ENCODE assay signal across 9 cellular contexts in genomic region chr14:24368562-24369252, GRCh38. TPM values are rescaled to one million over a fixed set of nuclear protein-coding genes. Genes with fewer than 3 reads are reported as not detected.
DNase-seq lines count a peak whose midpoint lies in the region; ATAC-seq and TF ChIP-seq lines count a peak whose summit lies in the region.
"Had no signal": no experiment of that assay in that cellular context is flagged by ENCODE, and none has a peak within 500 bp of the region (broad histone marks: within the 10 kb centered on the region; RNA-seq: fewer than 3 reads in every experiment).

No MANE protein-coding gene starts in this region.

- H3K27me3 ChIP-seq in ACC112 (ENCODE audit: insufficient read depth, low read length) (no peaks in the 10 kb centered on the region), SJCRH30 (no peaks in the 10 kb centered on the region), dorsolateral prefrontal cortex (peaks cover 0 to 17% (median 0%) of the 10 kb centered on the region in 45 donors), thoracic aorta (replicated peaks; ENCODE audit: insufficient read depth) (no peaks in the 10 kb centered on the region)

- in situ Hi-C loops in GM13977 (cut with MboI; ENCODE audit: low pct_unique_long_range_greater_than_20kb, low sequenced_read_pairs, unreplicated experiment), result no loop called here

- H3K27ac ChIP-seq in ACC112 (ENCODE audit: low read depth, low read length), result peak overlapping the region; percentile 83
- H3K27ac ChIP-seq in SJCRH30, result peak overlapping the region; percentile 67; the same call in 1 of the 2 replicates
- H3K27ac ChIP-seq in dorsolateral prefrontal cortex, result peak overlapping the region in 43 of 59 donors; percentile 11 to 90 (median 62)
- peak overlapping the region; percentile 98 for H3K27ac ChIP-seq in thoracic aorta
- H3K27ac ChIP-seq: neutrophil had no signal

- H2AFZ ChIP-seq in ACC112 (ENCODE audit: low read length, unreplicated experiment), result peak overlapping the region; percentile 87

- H3K4me3 ChIP-seq in ACC112 (ENCODE audit: low read depth, low read length) (peak overlapping the region; percentile 99), SJCRH30 (peak overlapping the region; percentile 93), dorsolateral prefrontal cortex (peak overlapping the region; percentile 40 to 71 (median 60)), thoracic aorta (peak overlapping the region; percentile 97)

- ATAC-seq in thoracic aorta (ENCODE audit: insufficient number of reproducible peaks, low FRiP score, low read depth) (no peak), HG02938 (IDR thresholded peaks at IDR 0.05; ENCODE audit: unreplicated experiment) (no peak), GM18498 (IDR thresholded peaks at IDR 0.05; ENCODE audit: unreplicated experiment) (no peak)

- peaks cover 53% of the 10 kb centered on the region for H3K4me1 ChIP-seq in ACC112 (ENCODE audit: control insufficient read depth, insufficient read depth, low read length, unreplicated experiment)
- H3K4me1 ChIP-seq in SJCRH30, result peaks cover 3% of the 10 kb centered on the region
- peaks cover 10 to 38% of the 10 kb centered on the region in 2 donors for H3K4me1 ChIP-seq in thoracic aorta (ENCODE audit: control insufficient read depth in 1 of 2, low read depth in 2 of 2)

- DNase-seq in GM13977 (ENCODE audit: low spot score) (peak; percentile 81), SJCRH30 (peak; percentile 66 to 70), dorsolateral prefrontal cortex (peak in 5 of 10 donors; percentile 44 to 70 (median 53)), medulla oblongata (ENCODE audit: extremely low spot score) (peak; percentile 17), thoracic aorta (ENCODE audit: low spot score) (no peak)

- H3K9me3 ChIP-seq in SJCRH30 (replicated peaks), result no peaks in the 10 kb centered on the region
- H3K9me3 ChIP-seq in thoracic aorta, result no peaks in the 10 kb centered on the region
- H3K9me3 ChIP-seq: neutrophil had no signal

- intact Hi-C loops in dorsolateral prefrontal cortex (cut with DNase I), result loop anchor here (5.0 kb wide), 2 partner anchors 49 to 64 kb away; no protein-coding TSS in a partner anchor

- peaks cover 6% of the 10 kb centered on the region for H3K79me2 ChIP-seq in ACC112 (ENCODE audit: control insufficient read depth, insufficient read depth, low read length, unreplicated experiment)

- H3K36me3 ChIP-seq in ACC112 (ENCODE audit: insufficient read depth, low read length) (peaks cover 1% of the 10 kb centered on the region; the same call in 1 of the 2 replicates), SJCRH30 (peaks cover 9% of the 10 kb centered on the region), thoracic aorta (peaks cover 6% of the 10 kb centered on the region)
- H3K36me3 ChIP-seq: neutrophil had no signal

- no peak for TF ChIP-seq CTCF in GM13977 (IDR thresholded peaks at IDR 0.05; ENCODE audit: extremely low read depth, insufficient read depth, missing control alignments)
- peak in 3 of 56 donors; percentile 8 to 21 (median 12) for TF ChIP-seq CTCF in dorsolateral prefrontal cortex (IDR thresholded peaks at IDR 0.05 in 54 of 56, conservative IDR thresholded peaks at IDR 0.05 in 2 of 56; ENCODE audit: low read depth in 1 of 56, partially characterized antibody in 56 of 56)
- no peak for TF ChIP-seq CTCF in thoracic aorta (IDR thresholded peaks at IDR 0.05)

RNA-seq across cellular contexts. Expression of gene NFATC4, which starts 0.7 kb away (rescaled TPM):
- 33.3 and 39.3 TPM in 2 replicates for total RNA-seq in SJCRH30 (2014; rRNA removed; shearing (Covaris generic))
- total RNA-seq in dorsolateral prefrontal cortex (10 to 100 TPM in 118 of 120 experiments, 1 to 10 TPM in 2; 7.6 to 62.6 (median 19.4) TPM), thoracic aorta (10 to 100 TPM; 62.0 to 84.5 TPM)

RNA-seq across cellular contexts. Expression of gene RIPK3, which starts 28.9 kb away (rescaled TPM):
- total RNA-seq in SJCRH30 (2014; rRNA removed; shearing (Covaris generic)), result not detected in 2 replicates
- total RNA-seq in dorsolateral prefrontal cortex (1 to 10 TPM in 90 of 120 experiments, under 1 TPM in 28, not detected in 2; 0.23 to 5.4 (median 1.5) TPM), thoracic aorta (10 to 100 TPM in 1 of 2 donors, 1 to 10 TPM in 1; 6.8 to 17.9 TPM)

RNA-seq across cellular contexts. Expression of gene NYNRIN, which starts 30.1 kb away (rescaled TPM):
- 11.9 and 12.1 TPM in 2 replicates for total RNA-seq in SJCRH30 (2014; rRNA removed; shearing (Covaris generic))
- 10 to 100 TPM in 9 of 120 experiments, 1 to 10 TPM in 111; 2.3 to 15.3 (median 6.3) TPM for total RNA-seq in dorsolateral prefrontal cortex
- total RNA-seq in thoracic aorta, result 10 to 100 TPM in 1 of 2 donors, 1 to 10 TPM in 1; 9.5 to 11.6 TPM

RNA-seq across cellular contexts. Expression of gene ADCY4, which starts 33.8 kb away (rescaled TPM):
- total RNA-seq in SJCRH30 (2014; rRNA removed; shearing (Covaris generic)), result 0.03 TPM in 1 of 2 replicates, not detected in the other
- 10 to 100 TPM in 49 of 120 experiments, 1 to 10 TPM in 71; 2.6 to 21.6 (median 8.7) TPM for total RNA-seq in dorsolateral prefrontal cortex
- 10 to 100 TPM; 25.5 to 28.7 TPM for total RNA-seq in thoracic aorta

RNA-seq across cellular contexts. Expression of gene LTB4R, which starts 57.4 kb away (rescaled TPM):
- total RNA-seq in SJCRH30 (2014; rRNA removed; shearing (Covaris generic)), result 2.0 and 3.8 TPM in 2 replicates
- total RNA-seq in dorsolateral prefrontal cortex (1 to 10 TPM; 1.1 to 7.0 (median 2.7) TPM), thoracic aorta (10 to 100 TPM in 1 of 2 donors, 1 to 10 TPM in 1; 8.9 to 13.1 TPM)
